Comparison of ENCODE assay signal across 7 cellular contexts in the genomic region with DNA sequence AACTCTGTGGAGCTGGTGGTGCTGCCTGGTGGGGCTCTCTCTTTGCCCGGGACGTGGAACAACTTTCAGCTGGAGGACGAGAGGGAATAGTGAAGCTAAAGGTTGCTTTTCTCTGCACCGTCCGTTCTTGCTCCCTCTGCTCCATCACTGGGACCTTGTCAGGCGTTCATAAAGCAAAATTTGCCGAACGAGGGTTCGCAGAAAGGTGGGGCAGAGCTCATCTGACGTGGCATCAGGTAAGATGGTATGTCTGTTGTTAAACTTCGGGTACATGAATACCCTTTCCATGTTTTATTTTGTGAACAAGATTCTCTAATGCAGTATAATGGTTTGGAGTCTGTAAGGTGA. TPM values are rescaled to one million over a fixed set of nuclear protein-coding genes. Genes with fewer than 3 reads are reported as not detected.
DNase-seq lines count a peak whose midpoint lies in the region; ATAC-seq and TF ChIP-seq lines count a peak whose summit lies in the region.

No MANE protein-coding gene starts in this region.

- H4K8ac ChIP-seq in neuronal stem cell (ENCODE audit: low read depth, low read length), result no peak overlapping the region

- no peak for TF ChIP-seq POLR2A in erythroblast (IDR thresholded peaks at IDR 0.05; ENCODE audit: low read length)

- H3K27ac ChIP-seq in GM23248 (peak overlapping the region; percentile 65), SJCRH30 (no peak overlapping the region), esophagus (ENCODE audit: low read depth in 2 of 2, low read length in 1 of 2) (peak overlapping the region; percentile 20 to 92), neuronal stem cell (replicated peaks; ENCODE audit: low read length) (peak overlapping the region; percentile 89)

- 0 to 1% methylated on average over 11 of the region's 11 CpGs for WGBS in GM23248 (ENCODE audit: low coverage in 1 of 2, low lambda C conversion rate in 2 of 2, missing lambda C conversion rate in 2 of 2), 2 experiments
- 0 to 1% methylated on average over 11 of the region's 11 CpGs for WGBS in esophagus, 2 donors
- WGBS in neuronal stem cell (ENCODE audit: extremely low coverage in 2 of 2, insufficient read length in 2 of 2, insufficient replicate concordance in 1 of 2), 2 donors, result no CpG with 5 or more reads among the region's 11 CpGs

- H2AK5ac ChIP-seq in neuronal stem cell (ENCODE audit: low read depth, low read length), result no peak overlapping the region

- peaks cover 7% of the 10 kb centered on the region for H3K4me1 ChIP-seq in GM23248 (ENCODE audit: insufficient read depth)
- 0 out of 2 replicates have a peak, but pooled peaks cover 3% of the 10 kb centered on the region for H3K4me1 ChIP-seq in SJCRH30
- H3K4me1 ChIP-seq in esophagus (ENCODE audit: control insufficient read depth in 2 of 2, insufficient read depth in 2 of 2, low read length in 1 of 2), result no peaks in the 10 kb centered on the region
- H3K4me1 ChIP-seq in neuronal stem cell (ENCODE audit: control insufficient read depth in 2 of 2, insufficient read depth in 1 of 2, low read depth in 1 of 2, low read length in 2 of 2), result peaks cover 0 to 2% of the 10 kb centered on the region in 2 donors

- ATAC-seq in GM18858 (IDR thresholded peaks at IDR 0.05; ENCODE audit: unreplicated experiment), result no peak

- no peaks in the 10 kb centered on the region for H3K27me3 ChIP-seq in GM23248 (replicated peaks; ENCODE audit: insufficient read depth)
- H3K27me3 ChIP-seq in SJCRH30, result no peaks in the 10 kb centered on the region
- H3K27me3 ChIP-seq in esophagus (ENCODE audit: control insufficient read depth in 1 of 2, insufficient read depth in 2 of 2, low read length in 2 of 2), result no peaks in the 10 kb centered on the region
- H3K27me3 ChIP-seq in neuronal stem cell (ENCODE audit: control insufficient read depth in 3 of 3, insufficient read depth in 3 of 3, low read depth in 1 of 3, low read length in 3 of 3), result peaks cover 0 to 4% (median 0%) of the 10 kb centered on the region in 3 experiments

- in situ Hi-C loops in GM23248 (cut with MboI), result no loop called here

- H3K4me2 ChIP-seq in GM23248 (ENCODE audit: unreplicated experiment) (peak overlapping the region; percentile 90), neuronal stem cell (ENCODE audit: insufficient read depth, low read length, poor library complexity, severe bottlenecking) (peak overlapping the region; percentile 74)

- H3K23ac ChIP-seq in neuronal stem cell (ENCODE audit: low read depth, low read length, poor library complexity), result no peak overlapping the region

- H3K36me3 ChIP-seq in GM23248 (ENCODE audit: low read depth) (no peaks in the 10 kb centered on the region), SJCRH30 (no peaks in the 10 kb centered on the region), esophagus (ENCODE audit: control insufficient read depth in 2 of 2, insufficient read depth in 2 of 2, low read length in 1 of 2) (no peaks in the 10 kb centered on the region), neuronal stem cell (replicated peaks in 1 of 2; ENCODE audit: control insufficient read depth in 2 of 2, insufficient read depth in 2 of 2, low read length in 2 of 2) (no peaks in the 10 kb centered on the region)

- DNase-seq in GM23248 (peak; percentile 42), SJCRH30 (no peak), neuronal stem cell (ENCODE audit: low spot score) (no peak), erythroblast (lab: John Stamatoyannopoulos, UW) (no peak), epidermal melanocyte (ENCODE audit: insufficient read length, low spot score) (no peak)

- H3K14ac ChIP-seq in neuronal stem cell (ENCODE audit: low read length), result no peak overlapping the region

- H2BK12ac ChIP-seq in neuronal stem cell (ENCODE audit: low read length), result no peak overlapping the region

- no peaks in the 10 kb centered on the region for H4K20me1 ChIP-seq in GM23248 (ENCODE audit: insufficient read depth)

- no peaks in the 10 kb centered on the region for H3K9me2 ChIP-seq in GM23248 (ENCODE audit: insufficient read depth)

- H2BK120ac ChIP-seq in neuronal stem cell (ENCODE audit: low read depth, low read length), result no peak overlapping the region

- H2BK15ac ChIP-seq in neuronal stem cell (ENCODE audit: low read length), result no peak overlapping the region

- peak overlapping the region; percentile 97 for H2AFZ ChIP-seq in GM23248
- H2AFZ ChIP-seq in neuronal stem cell (ENCODE audit: low read length), result peak overlapping the region; percentile 94

- no peaks in the 10 kb centered on the region for H3K9me3 ChIP-seq in GM23248 (ENCODE audit: low read depth)
- H3K9me3 ChIP-seq in SJCRH30 (replicated peaks), result no peaks in the 10 kb centered on the region
- H3K9me3 ChIP-seq in esophagus (ENCODE audit: control insufficient read depth in 2 of 2, insufficient read depth in 1 of 2, low read depth in 1 of 2, low read length in 1 of 2), result no peaks in the 10 kb centered on the region
- no peaks in the 10 kb centered on the region for H3K9me3 ChIP-seq in neuronal stem cell (replicated peaks in 1 of 2; ENCODE audit: control insufficient read depth in 2 of 2, insufficient read depth in 1 of 2, low read depth in 1 of 2, low read length in 2 of 2)

- H3K4ac ChIP-seq in neuronal stem cell (ENCODE audit: low read length), result no peak overlapping the region

- no peaks in the 10 kb centered on the region for H3F3A ChIP-seq in GM23248 (ENCODE audit: insufficient read depth)

- H4K91ac ChIP-seq in neuronal stem cell (ENCODE audit: low read depth, low read length, poor library complexity), result no peak overlapping the region

- H3K4me3 ChIP-seq in GM23248, result peak overlapping the region; percentile 95
- H3K4me3 ChIP-seq in SJCRH30, result peak overlapping the region; percentile 73
- H3K4me3 ChIP-seq in esophagus (ENCODE audit: low read depth in 1 of 2, low read length in 2 of 2), result peak overlapping the region; percentile 58 to 70
- peak overlapping the region; percentile 57 to 97 for H3K4me3 ChIP-seq in neuronal stem cell (ENCODE audit: low read length in 2 of 2)

- no peak overlapping the region for H3K18ac ChIP-seq in neuronal stem cell (ENCODE audit: low read length)

- no peaks in the 10 kb centered on the region for H3K79me1 ChIP-seq in neuronal stem cell (ENCODE audit: low read depth, low read length)

- H2BK5ac ChIP-seq in neuronal stem cell (ENCODE audit: low read length), result no peak overlapping the region

- peaks cover 45% of the 10 kb centered on the region for H3K79me2 ChIP-seq in GM23248 (ENCODE audit: insufficient read depth)

- peak overlapping the region; percentile 81 for H3K9ac ChIP-seq in GM23248
- no peak overlapping the region for H3K9ac ChIP-seq in neuronal stem cell (ENCODE audit: low read depth, low read length, poor library complexity)

RNA-seq across cellular contexts. Expression of gene BBS9, which starts 0.4 kb away (rescaled TPM):
- total RNA-seq in GM23248 (2014; rRNA removed; shearing (Covaris generic)), result 15.0 and 19.2 TPM in 2 replicates
- polyA plus RNA-seq in GM23248 (2016; fragmentation: Nextera tagmentation; extraction: Ambion mirVana) (10.2 and 10.8 TPM in 2 replicates), esophagus (1 to 10 TPM; 2.6 to 3.7 TPM)
- 9.1 and 9.3 TPM in 2 replicates for total RNA-seq in SJCRH30 (2014; rRNA removed; shearing (Covaris generic))
- polyA plus RNA-seq in neuronal stem cell (2013, experiment 1 of 2), result 28.8 TPM
- 29.6 TPM for polyA plus RNA-seq in neuronal stem cell (2013, experiment 2 of 2)

RNA-seq across cellular contexts. Expression of gene RP9, which starts 20.6 kb away (rescaled TPM):
- total RNA-seq in GM23248 (2014; rRNA removed; shearing (Covaris generic)), result 3.9 and 9.5 TPM in 2 replicates
- polyA plus RNA-seq in GM23248 (2016; fragmentation: Nextera tagmentation; extraction: Ambion mirVana) (23.9 and 24.7 TPM in 2 replicates), esophagus (1 to 10 TPM; 5.7 to 5.8 TPM)
- total RNA-seq in SJCRH30 (2014; rRNA removed; shearing (Covaris generic)), result 28.1 and 31.0 TPM in 2 replicates
- polyA plus RNA-seq in neuronal stem cell (2013, experiment 1 of 2), result 34.9 TPM
- polyA plus RNA-seq in neuronal stem cell (2013, experiment 2 of 2), result 34.5 TPM
